In genomic region chr1:200226969-200227303, GRCh38 we compare ENCODE assay signal across 20 cellular contexts.
A peak's percentile ranks its signal among the peaks of the same experiment; 100 is the strongest.
DNase-seq lines count a peak whose midpoint lies in the region; ATAC-seq and TF ChIP-seq lines count a peak whose summit lies in the region.
"Had no signal": no experiment of that assay in that cellular context is flagged by ENCODE, and none has a peak within 500 bp of the region (broad histone marks: within the 10 kb centered on the region; RNA-seq: fewer than 3 reads in every experiment).

No MANE protein-coding gene starts in this region.

- H3K36me3 ChIP-seq in Loucy (ENCODE audit: insufficient read depth, low read length), result no peaks in the 10 kb centered on the region
- H3K36me3 ChIP-seq: right atrium auricular region, stomach, upper lobe of right lung had no signal

- H3K36me3 Mint-ChIP-seq in activated CD4-positive, alpha-beta T cell treated with anti-CD3 and anti-CD28 coated beads, Interleukin-2, amount 10 ng/mL, durations not matched to agents 24 days and 14 days (ENCODE audit: low read depth), result no peaks in the 10 kb centered on the region
- H3K36me3 Mint-ChIP-seq in activated naive CD8-positive, alpha-beta T cell treated with anti-CD3 and anti-CD28 coated beads for 36 hours, result no peaks in the 10 kb centered on the region
- H3K36me3 Mint-ChIP-seq in naive thymus-derived CD8-positive, alpha-beta T cell, result no peaks in the 10 kb centered on the region
- H3K36me3 Mint-ChIP-seq: CD8-positive, alpha-beta T cell had no signal

- H3K9me3 ChIP-seq in Loucy (ENCODE audit: insufficient read depth, low read depth, low read length), result no peaks in the 10 kb centered on the region
- H3K9me3 ChIP-seq: right atrium auricular region, stomach, upper lobe of right lung had no signal

- intact Hi-C loops in activated CD4-positive, alpha-beta T cell treated with anti-CD3 and anti-CD28 coated beads, Interleukin-2, amount 10 ng/mL, durations not matched to agents 24 days and 14 days (cut with micrococcal nuclease), result no loop called here

- TF ChIP-seq CTCF in Loucy (conservative IDR thresholded peaks at IDR 0.05; ENCODE audit: low read length), result no peak

- H3K9me2 ChIP-seq in Loucy (replicated peaks; ENCODE audit: low read depth, low read length), result no peaks in the 10 kb centered on the region

- peak overlapping the region; percentile 59 for H3K4me2 ChIP-seq in Loucy (ENCODE audit: low read depth, low read length, poor library complexity, severe bottlenecking)

- peaks cover 17% of the 10 kb centered on the region for H3K4me1 Mint-ChIP-seq in activated CD4-positive, alpha-beta T cell treated with anti-CD3 and anti-CD28 coated beads, Interleukin-2, amount 10 ng/mL, durations not matched to agents 24 days and 14 days
- H3K4me1 Mint-ChIP-seq in activated naive CD8-positive, alpha-beta T cell treated with anti-CD3 and anti-CD28 coated beads for 36 hours, result peaks cover 11% of the 10 kb centered on the region
- H3K4me1 Mint-ChIP-seq in naive thymus-derived CD8-positive, alpha-beta T cell, result peaks cover 13 to 21% (median 16%) of the 10 kb centered on the region in 4 donors

- POLR2A ChIA-PET in naive thymus-derived CD8-positive, alpha-beta T cell (lab: Charles Lee), result no interaction called here

- no peaks in the 10 kb centered on the region for H4K20me1 ChIP-seq in Loucy (ENCODE audit: insufficient read depth, low read length, poor library complexity, severe bottlenecking)

- no peaks in the 10 kb centered on the region for H3K9me3 Mint-ChIP-seq in activated CD4-positive, alpha-beta T cell treated with anti-CD3 and anti-CD28 coated beads, Interleukin-2, amount 10 ng/mL, durations not matched to agents 24 days and 14 days
- no peaks in the 10 kb centered on the region for H3K9me3 Mint-ChIP-seq in activated naive CD8-positive, alpha-beta T cell treated with anti-CD3 and anti-CD28 coated beads for 36 hours
- H3K9me3 Mint-ChIP-seq in naive thymus-derived CD8-positive, alpha-beta T cell, result no peaks in the 10 kb centered on the region
- H3K9me3 Mint-ChIP-seq: activated T-helper 2 cell treated with anti-CD3 and anti-CD28 coated beads, Interferon-gamma antibody, Interleukin-2, Interleukin-4, amounts not matched to agents 10 μg/mL and 5 μg/mL and 100 μg/mL, durations not matched to agents 14 hours and 24 hours and 36 hours; CD8-positive, alpha-beta T cell had no signal

- peaks cover 11% of the 10 kb centered on the region for H3K4me1 ChIP-seq in Loucy (ENCODE audit: insufficient read depth, low read length, poor library complexity, severe bottlenecking)
- H3K4me1 ChIP-seq: stomach had no signal

- no peaks in the 10 kb centered on the region for H3K79me2 ChIP-seq in Loucy (ENCODE audit: insufficient read depth, low read length)

- peak overlapping the region; percentile 16 for H3K27ac Mint-ChIP-seq in activated CD4-positive, alpha-beta T cell treated with anti-CD3 and anti-CD28 coated beads, Interleukin-2, amount 10 ng/mL, durations not matched to agents 24 days and 14 days
- no peak overlapping the region for H3K27ac Mint-ChIP-seq in activated naive CD8-positive, alpha-beta T cell treated with anti-CD3 and anti-CD28 coated beads for 36 hours
- H3K27ac Mint-ChIP-seq in naive thymus-derived CD8-positive, alpha-beta T cell, result peak overlapping the region in 2 of 10 donors; percentile 26 to 46
- H3K27ac Mint-ChIP-seq: activated T-helper 2 cell treated with anti-CD3 and anti-CD28 coated beads, Interferon-gamma antibody, Interleukin-2, Interleukin-4, amounts not matched to agents 10 μg/mL and 5 μg/mL and 100 μg/mL, durations not matched to agents 14 hours and 24 hours and 36 hours had no signal

- no peaks in the 10 kb centered on the region for H3F3A ChIP-seq in Loucy (ENCODE audit: low read depth)

- H3K4me3 Mint-ChIP-seq in activated CD4-positive, alpha-beta T cell treated with anti-CD3 and anti-CD28 coated beads, Interleukin-2, amount 10 ng/mL, durations not matched to agents 24 days and 14 days, result no peak overlapping the region
- H3K4me3 Mint-ChIP-seq in activated naive CD8-positive, alpha-beta T cell treated with anti-CD3 and anti-CD28 coated beads for 36 hours, result peak overlapping the region; percentile 45
- H3K4me3 Mint-ChIP-seq in naive thymus-derived CD8-positive, alpha-beta T cell, result peak overlapping the region in 8 of 10 donors; percentile 15 to 69 (median 58)

- no peak overlapping the region for H2AFZ ChIP-seq in Loucy (ENCODE audit: low read length)

- H3K27me3 Mint-ChIP-seq in activated CD4-positive, alpha-beta T cell treated with anti-CD3 and anti-CD28 coated beads, Interleukin-2, amount 10 ng/mL, durations not matched to agents 24 days and 14 days, result peaks cover 20% of the 10 kb centered on the region
- H3K27me3 Mint-ChIP-seq in activated naive CD8-positive, alpha-beta T cell treated with anti-CD3 and anti-CD28 coated beads for 36 hours, result peaks cover 6% of the 10 kb centered on the region
- peaks cover 2 to 17% (median 5%) of the 10 kb centered on the region in 5 donors for H3K27me3 Mint-ChIP-seq in naive thymus-derived CD8-positive, alpha-beta T cell

- H3K27me3 ChIP-seq in Loucy (ENCODE audit: insufficient read depth, low read length, poor library complexity, severe bottlenecking), result peaks cover 3% of the 10 kb centered on the region
- H3K27me3 ChIP-seq: right atrium auricular region, upper lobe of right lung had no signal

- no peak overlapping the region for H3K9ac ChIP-seq in Loucy (ENCODE audit: low read depth, low read length, poor library complexity, severe bottlenecking)

- peak overlapping the region; percentile 40 for H3K4me3 ChIP-seq in Loucy (ENCODE audit: low read length, poor library complexity, severe bottlenecking)
- H3K4me3 ChIP-seq: K562, right atrium auricular region, stomach, upper lobe of right lung had no signal

- peak in 1 of 2 donors; percentile 18 for ATAC-seq in naive thymus-derived CD8-positive, alpha-beta T cell
- ATAC-seq in GM21737 (IDR thresholded peaks at IDR 0.05; ENCODE audit: unreplicated experiment), result no peak
- no peak for ATAC-seq in GM19328 (IDR thresholded peaks at IDR 0.05; ENCODE audit: unreplicated experiment)
- no peak for ATAC-seq in HG02885 (IDR thresholded peaks at IDR 0.05; ENCODE audit: poor library complexity, unreplicated experiment)
- ATAC-seq: left colon, upper lobe of right lung had no signal

- DNase-seq in activated CD4-positive, alpha-beta T cell treated with anti-CD3 and anti-CD28 coated beads, Interleukin-2, amount 10 ng/mL, durations not matched to agents 24 days and 14 days, result peak; percentile 42
- no peak for DNase-seq in activated CD4-positive, alpha-beta T cell treated with anti-CD3 and anti-CD28 coated beads, Interleukin-2, amount 50 U/mL, for 1 hour
- DNase-seq in activated naive CD8-positive, alpha-beta T cell treated with anti-CD3 and anti-CD28 coated beads for 36 hours, result no peak
- DNase-seq in naive thymus-derived CD8-positive, alpha-beta T cell, result no peak
- DNase-seq: activated CD8-positive, alpha-beta memory T cell treated with anti-CD3 and anti-CD28 coated beads for 24 hours; EL; left colon; NCI-H1048; NCI-H2107; nucleus accumbens; stomach; upper lobe of right lung had no signal
